25 cellular contexts compared by ENCODE assay signal in genomic region chr17:28404007-28404406, GRCh38. TPM values are rescaled to one million over a fixed set of nuclear protein-coding genes. Genes with fewer than 3 reads are reported as not detected.
DNase-seq lines count a peak whose midpoint lies in the region; ATAC-seq, FAIRE-seq and TF ChIP-seq lines count a peak whose summit lies in the region.
"Had no signal": no experiment of that assay in that cellular context is flagged by ENCODE, and none has a peak within 500 bp of the region (broad histone marks: within the 10 kb centered on the region; RNA-seq: fewer than 3 reads in every experiment).

No MANE protein-coding gene starts in this region.

- H3K14ac ChIP-seq in H1 (ENCODE audit: insufficient read length): no peak overlapping the region

- H3K4me1 Mint-ChIP-seq in CD4-positive, alpha-beta T cell (ENCODE audit: low read depth): peaks cover 5% of the 10 kb centered on the region
- peaks cover 20% of the 10 kb centered on the region for H3K4me1 Mint-ChIP-seq in neural crest cell

- no peak overlapping the region for H3K56ac ChIP-seq in H1 (replicated peaks; ENCODE audit: insufficient read length, low read depth, low read length)

- TF ChIP-seq CTCF in CD4-positive, alpha-beta T cell (IDR thresholded peaks at IDR 0.05): no peak
- TF ChIP-seq CTCF in H1 (IDR thresholded peaks at IDR 0.05; ENCODE audit: control extremely low read depth in 1 of 3, insufficient read depth in 1 of 3, low read depth in 1 of 3, low read length in 3 of 3) (no peak), neural crest cell (conservative IDR thresholded peaks at IDR 0.05) (no peak)

- no peak overlapping the region for H3K27ac Mint-ChIP-seq in CD4-positive, alpha-beta T cell
- H3K27ac Mint-ChIP-seq in neural crest cell (ENCODE audit: unreplicated experiment): no peak overlapping the region
- H3K27ac Mint-ChIP-seq: HFFc6 had no signal

- 85% methylated on average over 2 of the region's 2 CpGs; no CpG with 5 or more reads in 1 of the 2 experiments for WGBS in H1 (ENCODE audit: extremely low coverage in 1 of 2, insufficient coverage in 1 of 2, insufficient read length in 1 of 2, insufficient replicate concordance in 2 of 2, low coverage in 1 of 2, low lambda C conversion rate in 2 of 2, missing lambda C conversion rate in 1 of 2), 2 experiments

- DNase-seq in CD4-positive, alpha-beta T cell: no peak
- DNase-seq in MV-4-11 (lab: John Stamatoyannopoulos, UW) (peak; percentile 81), H1 (ENCODE audit: low read depth in 1 of 2, low spot score in 2 of 2) (no peak), neural crest cell (ENCODE audit: low read depth, low spot score) (no peak), left lobe of liver (ENCODE audit: low spot score) (no peak), AML-193 (lab: John Stamatoyannopoulos, UW) (no peak), NCI-H526 treated with DMSO at 0.1 percent for 48 hours (lab: John Stamatoyannopoulos, UW) (no peak)
- DNase-seq: activated CD4-positive, alpha-beta T cell treated with anti-CD3 and anti-CD28 coated beads for 48 hours; activated gamma-delta T cell treated with Interleukin-2 at 50 U/mL for 16 hours; foreskin melanocyte; HFFc6; left cardiac atrium; NCI-H146; NCI-H2227 treated with DMSO at 0.1 percent for 48 hours; NK-92 treated with Interleukin-12 subunit alpha and Interleukin-12 subunit beta, amount 100 ng/mL, for 24 hours; occipital lobe; right cardiac atrium; stimulated activated CD4-positive, alpha-beta T cell treated with anti-CD3 and anti-CD28 coated beads, Interleukin-2, amount 100 ng/mL, for 24 hours had no signal

- no peak overlapping the region for H2BK20ac ChIP-seq in H1 (ENCODE audit: low read length)

- no peak overlapping the region for H4K5ac ChIP-seq in H1 (ENCODE audit: insufficient read length, low read depth, low read length)

- H4K91ac ChIP-seq in H1 (replicated peaks; ENCODE audit: insufficient read length, low read length): no peak overlapping the region

- no peak overlapping the region for H3K4ac ChIP-seq in H1 (replicated peaks; ENCODE audit: insufficient read length, low read depth, low read length)

- H2BK120ac ChIP-seq in H1 (replicated peaks; ENCODE audit: low read depth, low read length): no peak overlapping the region

- POLR2A ChIA-PET in CD4-positive, alpha-beta T cell (lab: Charles Lee): interaction anchor here (1.1 to 2.5 kb wide), 2 partner anchors 13 to 19 kb away, joined by 5 to 8 read pairs; no protein-coding TSS in a partner anchor
- POLR2A ChIA-PET in H1 (lab: Charles Lee; ENCODE audit: partially characterized antibody): interaction anchor here (0.7 to 12.8 kb wide), 6 partner anchors 8 to 76 kb away, joined by 3 to 135 read pairs (median 3); no protein-coding TSS in a partner anchor

- no peak overlapping the region for H2AK5ac ChIP-seq in H1 (ENCODE audit: low read depth, low read length)

- no peaks in the 10 kb centered on the region; the same call in 1 of the 2 replicates for H3K79me1 ChIP-seq in H1 (ENCODE audit: low read depth, low read length)

- no peak overlapping the region for H3K9ac ChIP-seq in H1 (replicated peaks in 1 of 4; ENCODE audit: extremely low read depth in 1 of 4, low read depth in 3 of 4, low read length in 3 of 4)

- no peak overlapping the region for H2BK12ac ChIP-seq in H1 (ENCODE audit: low read depth, low read length)

- H3K27ac ChIP-seq in CD4-positive, alpha-beta T cell (ENCODE audit: low read depth, low read length): no peak overlapping the region
- H3K27ac ChIP-seq in H1 (ENCODE audit: low read depth, low read length): no peak overlapping the region
- H3K27ac ChIP-seq: epithelial cell of prostate had no signal

- H3K27me3 ChIP-seq in CD4-positive, alpha-beta T cell (ENCODE audit: control insufficient read depth, insufficient read depth, low read length): peaks cover 5% of the 10 kb centered on the region
- H3K27me3 ChIP-seq in H1 (replicated peaks in 1 of 4; ENCODE audit: control insufficient read depth in 3 of 4, extremely low read depth in 1 of 4, insufficient read depth in 3 of 4, low read length in 3 of 4): peaks cover 0 to 39% (median 15%) of the 10 kb centered on the region in 4 experiments; a peak in 5 of 7 replicates
- H3K27me3 ChIP-seq: ascending aorta had no signal

- TF ChIP-seq EP300 in H1 (IDR thresholded peaks at IDR 0.05; ENCODE audit: borderline replicate concordance in 1 of 2, low read depth in 2 of 2, low read length in 2 of 2): no peak

- H3K23ac ChIP-seq in H1 (ENCODE audit: insufficient read length): no peak overlapping the region

- H2BK5ac ChIP-seq in H1 (ENCODE audit: low read depth, low read length): no peak overlapping the region

- peak overlapping the region; percentile 57 for H3K4me3 Mint-ChIP-seq in CD4-positive, alpha-beta T cell
- peak overlapping the region; percentile 94 for H3K4me3 Mint-ChIP-seq in neural crest cell

- TF ChIP-seq POLR2A in H1 (IDR thresholded peaks at IDR 0.05; ENCODE audit: control extremely low read depth in 1 of 2, low read depth in 2 of 2, low read length in 2 of 2): no peak

- no peak overlapping the region for H2BK15ac ChIP-seq in H1 (ENCODE audit: low read length)

- no peaks in the 10 kb centered on the region for H3K9me3 Mint-ChIP-seq in CD4-positive, alpha-beta T cell
- H3K9me3 Mint-ChIP-seq in neural crest cell: no peaks in the 10 kb centered on the region
- H3K9me3 Mint-ChIP-seq: HFFc6 had no signal

- peaks cover 32 to 64% (median 40%) of the 10 kb centered on the region in 4 experiments for H3K4me1 ChIP-seq in H1 (replicated peaks in 1 of 4; ENCODE audit: control insufficient read depth in 3 of 4, insufficient read depth in 4 of 4, low read length in 3 of 4)

- no peaks in the 10 kb centered on the region for H3K36me3 Mint-ChIP-seq in CD4-positive, alpha-beta T cell (ENCODE audit: low read depth)
- peaks cover 2% of the 10 kb centered on the region for H3K36me3 Mint-ChIP-seq in neural crest cell (ENCODE audit: low read depth)

- intact Hi-C loops in CD4-positive, alpha-beta T cell (cut with DNase I, micrococcal nuclease): no loop called here

- no peak overlapping the region for H3K18ac ChIP-seq in H1 (ENCODE audit: extremely low read depth, low read length)

- CTCF ChIA-PET in CD4-positive, alpha-beta T cell (lab: Charles Lee): interaction anchor here (4.4 kb wide), 1 partner anchor 13 kb away, joined by 14 read pairs; no protein-coding TSS in a partner anchor
- CTCF ChIA-PET in H1 (lab: Charles Lee; ENCODE audit: partially characterized antibody): interaction anchor here (0.6 to 5.8 kb wide), 6 partner anchors 12 to 149 kb away, joined by 3 to 52 read pairs (median 4); no protein-coding TSS in a partner anchor

- no peak for TF ChIP-seq RAD21 in H1 (IDR thresholded peaks at IDR 0.05 in 1 of 2, conservative IDR thresholded peaks at IDR 0.05 in 1 of 2; ENCODE audit: low read depth in 2 of 2, low read length in 2 of 2)

- H3K79me2 ChIP-seq in H1 (ENCODE audit: control insufficient read depth in 1 of 2, insufficient read depth in 2 of 2, low read length in 2 of 2): no peaks in the 10 kb centered on the region; a peak in 1 of 4 replicates

- no peaks in the 10 kb centered on the region for H3K9me3 ChIP-seq in CD4-positive, alpha-beta T cell (ENCODE audit: control insufficient read depth, low read length)
- H3K9me3 ChIP-seq in H1 (ENCODE audit: insufficient read depth in 2 of 2, low read depth in 1 of 2, low read length in 1 of 2): no peaks in the 10 kb centered on the region
- H3K9me3 ChIP-seq: ascending aorta had no signal

- H4K20me1 ChIP-seq in H1 (replicated peaks in 1 of 2; ENCODE audit: control insufficient read depth in 1 of 2, insufficient read depth in 2 of 2, low read length in 2 of 2): no peaks in the 10 kb centered on the region

- no peaks in the 10 kb centered on the region for H3K36me3 ChIP-seq in H1 (ENCODE audit: control insufficient read depth in 2 of 4, insufficient read depth in 4 of 4, low read length in 3 of 4)

- no peak overlapping the region for H3K4me2 ChIP-seq in H1 (ENCODE audit: insufficient read depth in 1 of 2, low read depth in 2 of 2, low read length in 2 of 2)

- no peak for ATAC-seq in CD4-positive, alpha-beta T cell (ENCODE audit: poor library complexity)
- no peak for ATAC-seq in left lobe of liver
- ATAC-seq: left cardiac atrium had no signal

- no peak for FAIRE-seq in H1 (lab: Jason Lieb, UNC)
- FAIRE-seq: GM12891, TTC549 had no signal

- H3K23me2 ChIP-seq in H1 (ENCODE audit: low read depth, low read length): peaks cover 12% of the 10 kb centered on the region; the same call in 1 of the 2 replicates

- H3K27me3 Mint-ChIP-seq in CD4-positive, alpha-beta T cell: peaks cover 23% of the 10 kb centered on the region
- peaks cover 22% of the 10 kb centered on the region for H3K27me3 Mint-ChIP-seq in neural crest cell (ENCODE audit: low read depth)

- H4K8ac ChIP-seq in H1 (ENCODE audit: extremely low read depth, insufficient read depth, low read length): no peak overlapping the region

- H3K4me3 ChIP-seq in H1 (ENCODE audit: extremely low read depth in 1 of 4, insufficient read depth in 2 of 4, low read depth in 3 of 4, low read length in 4 of 4): no peak overlapping the region

- H2AFZ ChIP-seq in H1 (ENCODE audit: low read length): no peak overlapping the region

RNA-seq across cellular contexts. Expression of gene SLC46A1, which starts 2.0 kb away (rescaled TPM):
- under 1 TPM; 0.44 to 0.45 TPM for total RNA-seq in CD4-positive, alpha-beta T cell
- total RNA-seq in H1 (2021; fragmentation: NEBNext Ultra II Directional; extraction: Animal tissue kit (Norgen Biotek cat#: 25700)): 7.1 and 8.7 TPM in 2 replicates
- polyA plus RNA-seq in H1 (2011; rRNA removed): 5.3 and 5.9 TPM in 2 replicates
- polyA plus RNA-seq in H1 (2011; cell fraction: cytosol; rRNA removed): 3.6 TPM
- polyA plus RNA-seq in H1 (2011; cell fraction: nucleus; rRNA removed): 7.7 TPM
- polyA plus RNA-seq in H1 (2012, experiment 1 of 2): 5.4 to 7.1 TPM (median 6.5 TPM) in 4 replicates
- polyA plus RNA-seq in H1 (2012, experiment 2 of 2): 6.1 TPM
- 10.0 TPM for polyA plus RNA-seq in H1 (2013, experiment 1 of 2)
- 9.6 TPM for polyA plus RNA-seq in H1 (2013, experiment 2 of 2)
- 7.4 and 10.2 TPM in 2 replicates for polyA minus RNA-seq in H1 (2011; rRNA and poly(A)+ RNA removed)
- 4.5 TPM for polyA minus RNA-seq in H1 (2011; cell fraction: cytosol; rRNA and poly(A)+ RNA removed)
- polyA minus RNA-seq in H1 (2011; cell fraction: nucleus; rRNA and poly(A)+ RNA removed): 10.5 TPM
- total RNA-seq in neural crest cell: 16.8 and 17.5 TPM in 2 replicates
- total RNA-seq in left lobe of liver: 46.2 TPM

RNA-seq across cellular contexts. Expression of gene SARM1, which starts 32.5 kb away (rescaled TPM):
- 10 to 100 TPM; 12.5 to 15.4 TPM for total RNA-seq in CD4-positive, alpha-beta T cell
- 6.5 and 9.2 TPM in 2 replicates for total RNA-seq in H1 (2021; fragmentation: NEBNext Ultra II Directional; extraction: Animal tissue kit (Norgen Biotek cat#: 25700))
- 5.8 and 6.1 TPM in 2 replicates for polyA plus RNA-seq in H1 (2011; rRNA removed)
- 3.7 TPM for polyA plus RNA-seq in H1 (2011; cell fraction: cytosol; rRNA removed)
- 9.4 TPM for polyA plus RNA-seq in H1 (2011; cell fraction: nucleus; rRNA removed)
- polyA plus RNA-seq in H1 (2012, experiment 1 of 2): 4.2 to 7.6 TPM (median 6.5 TPM) in 4 replicates
- 5.4 TPM for polyA plus RNA-seq in H1 (2012, experiment 2 of 2)
- 4.0 TPM for polyA plus RNA-seq in H1 (2013, experiment 1 of 2)
- 4.0 TPM for polyA plus RNA-seq in H1 (2013, experiment 2 of 2)
- polyA minus RNA-seq in H1 (2011; rRNA and poly(A)+ RNA removed): 11.7 and 15.0 TPM in 2 replicates
- polyA minus RNA-seq in H1 (2011; cell fraction: cytosol; rRNA and poly(A)+ RNA removed): 5.9 TPM
- 6.6 TPM for polyA minus RNA-seq in H1 (2011; cell fraction: nucleus; rRNA and poly(A)+ RNA removed)
- 47.5 and 52.5 TPM in 2 replicates for total RNA-seq in neural crest cell
- 5.8 TPM for total RNA-seq in left lobe of liver

RNA-seq across cellular contexts. Expression of gene VTN, which starts 33.9 kb away (rescaled TPM):
- under 1 TPM; 0.16 to 0.17 TPM for total RNA-seq in CD4-positive, alpha-beta T cell
- not detected in 2 replicates for total RNA-seq in H1 (2021; fragmentation: NEBNext Ultra II Directional; extraction: Animal tissue kit (Norgen Biotek cat#: 25700))
- polyA plus RNA-seq in H1 (2011; rRNA removed): 0.18 and 0.38 TPM in 2 replicates
- 0.26 TPM for polyA plus RNA-seq in H1 (2011; cell fraction: cytosol; rRNA removed)
- polyA plus RNA-seq in H1 (2011; cell fraction: nucleus; rRNA removed): 0.64 TPM
- 0.36 to 0.55 TPM (median 0.46 TPM) in 4 replicates for polyA plus RNA-seq in H1 (2012, experiment 1 of 2)
- 0.52 TPM for polyA plus RNA-seq in H1 (2012, experiment 2 of 2)
- 0.22 TPM for polyA plus RNA-seq in H1 (2013, experiment 1 of 2)
- 0.13 TPM for polyA plus RNA-seq in H1 (2013, experiment 2 of 2)
- 0.28 TPM in 1 of 2 replicates, not detected in the other for polyA minus RNA-seq in H1 (2011; rRNA and poly(A)+ RNA removed)
- not detected for polyA minus RNA-seq in H1 (2011; cell fraction: cytosol; rRNA and poly(A)+ RNA removed)
- 1.1 TPM for polyA minus RNA-seq in H1 (2011; cell fraction: nucleus; rRNA and poly(A)+ RNA removed)
- total RNA-seq in neural crest cell: 0.40 and 0.68 TPM in 2 replicates
- 3,241 TPM for total RNA-seq in left lobe of liver
- total RNA-seq: HT-29 had no signal

RNA-seq across cellular contexts. Expression of gene SEBOX, which starts 39.0 kb away (rescaled TPM):
- total RNA-seq in CD4-positive, alpha-beta T cell: not detected
- total RNA-seq in H1 (2021; fragmentation: NEBNext Ultra II Directional; extraction: Animal tissue kit (Norgen Biotek cat#: 25700)): not detected in 2 replicates
- polyA plus RNA-seq in H1 (2011; rRNA removed): not detected in 2 replicates
- polyA plus RNA-seq in H1 (2011; cell fraction: cytosol; rRNA removed): not detected
- not detected for polyA plus RNA-seq in H1 (2011; cell fraction: nucleus; rRNA removed)
- polyA plus RNA-seq in H1 (2012, experiment 1 of 2): not detected in 4 replicates
- not detected for polyA plus RNA-seq in H1 (2012, experiment 2 of 2)
- polyA plus RNA-seq in H1 (2013, experiment 1 of 2): not detected
- polyA plus RNA-seq in H1 (2013, experiment 2 of 2): not detected
- not detected in 2 replicates for polyA minus RNA-seq in H1 (2011; rRNA and poly(A)+ RNA removed)
- polyA minus RNA-seq in H1 (2011; cell fraction: cytosol; rRNA and poly(A)+ RNA removed): not detected
- polyA minus RNA-seq in H1 (2011; cell fraction: nucleus; rRNA and poly(A)+ RNA removed): not detected
- total RNA-seq in neural crest cell (not detected in 2 replicates), left lobe of liver (not detected)
- total RNA-seq: ascending aorta, HFFc6, HT-29, left cardiac atrium, occipital lobe, right cardiac atrium, RPMI7951, urinary bladder had no signal
- polyA plus RNA-seq: right cardiac atrium, urinary bladder had no signal

RNA-seq across cellular contexts. Expression of gene POLDIP2, which starts 46.7 kb away (rescaled TPM):
- 10 to 100 TPM; 22.1 to 23.9 TPM for total RNA-seq in CD4-positive, alpha-beta T cell
- 74.0 and 75.3 TPM in 2 replicates for total RNA-seq in H1 (2021; fragmentation: NEBNext Ultra II Directional; extraction: Animal tissue kit (Norgen Biotek cat#: 25700))
- 76.1 and 92.3 TPM in 2 replicates for polyA plus RNA-seq in H1 (2011; rRNA removed)
- 73.8 TPM for polyA plus RNA-seq in H1 (2011; cell fraction: cytosol; rRNA removed)
- polyA plus RNA-seq in H1 (2011; cell fraction: nucleus; rRNA removed): 73.2 TPM
- polyA plus RNA-seq in H1 (2012, experiment 1 of 2): 70.2 to 81.0 TPM (median 78.6 TPM) in 4 replicates
- 90.8 TPM for polyA plus RNA-seq in H1 (2012, experiment 2 of 2)
- 54.0 TPM for polyA plus RNA-seq in H1 (2013, experiment 1 of 2)
- polyA plus RNA-seq in H1 (2013, experiment 2 of 2): 54.4 TPM
- polyA minus RNA-seq in H1 (2011; rRNA and poly(A)+ RNA removed): 64.2 and 65.9 TPM in 2 replicates
- polyA minus RNA-seq in H1 (2011; cell fraction: cytosol; rRNA and poly(A)+ RNA removed): 35.7 TPM
- polyA minus RNA-seq in H1 (2011; cell fraction: nucleus; rRNA and poly(A)+ RNA removed): 29.5 TPM
- total RNA-seq in neural crest cell: 75.5 and 78.2 TPM in 2 replicates
- total RNA-seq in left lobe of liver: 119 TPM

Comparison
In these comparisons a context has a peak if more than half of its experiments do, and no peak if none do; other contexts are left out.
1. RNA of gene VTN, which starts 33.9 kb away (total RNA-seq): 3,241 TPM in left lobe of liver (single experiment); 0.40 to 0.68 TPM in neural crest cell, 0.16 to 0.17 TPM in CD4-positive, alpha-beta T cell and not detected in H1; every median in the first group is over 1,000 times any median in the second.